In genomic region chr16:3134338-3135119, GRCh38 we compare ENCODE assay signal across 8 cellular contexts. TPM values are rescaled to one million over a fixed set of nuclear protein-coding genes. Genes with fewer than 3 reads are reported as not detected.
A peak's percentile ranks its signal among the peaks of the same experiment; 100 is the strongest.
DNase-seq lines count a peak whose midpoint lies in the region; ATAC-seq, FAIRE-seq and TF ChIP-seq lines count a peak whose summit lies in the region.

A gene with protein sequence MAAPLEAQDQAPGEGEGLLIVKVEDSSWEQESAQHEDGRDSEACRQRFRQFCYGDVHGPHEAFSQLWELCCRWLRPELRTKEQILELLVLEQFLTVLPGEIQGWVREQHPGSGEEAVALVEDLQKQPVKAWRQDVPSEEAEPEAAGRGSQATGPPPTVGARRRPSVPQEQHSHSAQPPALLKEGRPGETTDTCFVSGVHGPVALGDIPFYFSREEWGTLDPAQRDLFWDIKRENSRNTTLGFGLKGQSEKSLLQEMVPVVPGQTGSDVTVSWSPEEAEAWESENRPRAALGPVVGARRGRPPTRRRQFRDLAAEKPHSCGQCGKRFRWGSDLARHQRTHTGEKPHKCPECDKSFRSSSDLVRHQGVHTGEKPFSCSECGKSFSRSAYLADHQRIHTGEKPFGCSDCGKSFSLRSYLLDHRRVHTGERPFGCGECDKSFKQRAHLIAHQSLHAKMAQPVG (plus strand): TSS chr16:3135029. CDS start chr16:3137281, 2,252 bp downstream.

- H3K27me3 ChIP-seq in OCI-LY1 (ENCODE audit: insufficient read depth, low read length) (no peaks in the 10 kb centered on the region), endothelial cell of umbilical vein (ENCODE audit: control insufficient read depth in 2 of 2, insufficient read depth in 2 of 2, low read length in 2 of 2) (no peaks in the 10 kb centered on the region)

- no peaks in the 10 kb centered on the region for H3K9me3 Mint-ChIP-seq in Calu3 (ENCODE audit: low read depth, unreplicated experiment)

- H2AFZ ChIP-seq in OCI-LY1 (ENCODE audit: low read length) = peak within 1 kb of the TSS; percentile 21; the same call in 1 of the 2 replicates
- peak within 1 kb of the TSS; percentile 93 for H2AFZ ChIP-seq in endothelial cell of umbilical vein (ENCODE audit: low read depth, low read length)

- peaks cover 11% of the 10 kb centered on the region; the same call in 1 of the 2 replicates for H3K36me3 ChIP-seq in OCI-LY1 (ENCODE audit: insufficient read depth, low read length)
- peaks cover 0 to 1% of the 10 kb centered on the region in 2 experiments for H3K36me3 ChIP-seq in endothelial cell of umbilical vein (ENCODE audit: control insufficient read depth in 2 of 2, extremely low read depth in 1 of 2, insufficient read depth in 2 of 2, low read length in 2 of 2)

- H3K9me3 ChIP-seq in OCI-LY1 (ENCODE audit: low read length) = no peaks in the 10 kb centered on the region
- no peaks in the 10 kb centered on the region for H3K9me3 ChIP-seq in endothelial cell of umbilical vein (replicated peaks; ENCODE audit: control insufficient read depth, insufficient read depth, low read length)

- H3K27me3 Mint-ChIP-seq in Calu3 (ENCODE audit: unreplicated experiment) = no peaks in the 10 kb centered on the region

- peaks cover 56% of the 10 kb centered on the region for H3K36me3 Mint-ChIP-seq in Calu3 (ENCODE audit: insufficient read depth, unreplicated experiment)

- TF ChIP-seq POLR2A in endothelial cell of umbilical vein (IDR thresholded peaks at IDR 0.05; ENCODE audit: low read depth, low read length) = peak; percentile 85

- H3K27ac ChIP-seq in OCI-LY1 (ENCODE audit: low read depth, low read length, poor library complexity, severe bottlenecking) (peak within 1 kb of the TSS; percentile 33), endothelial cell of umbilical vein (ENCODE audit: insufficient read depth, low read depth, low read length) (peak within 1 kb of the TSS; percentile 91)

- peak within 1 kb of the TSS; percentile 96 for H3K4me2 ChIP-seq in OCI-LY1 (ENCODE audit: low read length)
- H3K4me2 ChIP-seq in endothelial cell of umbilical vein (ENCODE audit: insufficient read depth, low read length) = peak within 1 kb of the TSS; percentile 99

- peak within 1 kb of the TSS; percentile 92 for H3K4me3 ChIP-seq in OCI-LY1 (ENCODE audit: low read depth, low read length, poor library complexity, severe bottlenecking)
- H3K4me3 ChIP-seq in endothelial cell of umbilical vein (replicated peaks in 1 of 3; ENCODE audit: insufficient read depth in 1 of 3, low read depth in 1 of 3, low read length in 3 of 3) = peak within 1 kb of the TSS; percentile 77 to 99 (median 98)

- H3K27ac Mint-ChIP-seq in Calu3 (ENCODE audit: unreplicated experiment) = peak within 1 kb of the TSS; percentile 70

- H3K9ac ChIP-seq in OCI-LY1 (ENCODE audit: low read length) (peak within 1 kb of the TSS; percentile 93), endothelial cell of umbilical vein (replicated peaks; ENCODE audit: extremely low read depth, insufficient read depth, low read length) (peak within 1 kb of the TSS; percentile 98)

- peak within 1 kb of the TSS; percentile 83 for H3K4me3 Mint-ChIP-seq in Calu3 (ENCODE audit: low read depth, unreplicated experiment)

- no peaks in the 10 kb centered on the region for H3K9me1 ChIP-seq in endothelial cell of umbilical vein (replicated peaks; ENCODE audit: control insufficient read depth, extremely low read depth, insufficient read depth, low read length)

- peaks cover 25% of the 10 kb centered on the region for H3K4me1 ChIP-seq in OCI-LY1 (ENCODE audit: insufficient read depth, low read length, severe bottlenecking)
- H3K4me1 ChIP-seq in endothelial cell of umbilical vein (ENCODE audit: control insufficient read depth, extremely low read depth, insufficient read depth, low read length) = peaks cover 10% of the 10 kb centered on the region

- peaks cover 4% of the 10 kb centered on the region; the same call in 1 of the 2 replicates for H3F3A ChIP-seq in OCI-LY1 (ENCODE audit: insufficient read depth, low read length)

- POLR2A ChIA-PET in endothelial cell of umbilical vein (lab: Charles Lee) = interaction anchor here (0.6 to 1.6 kb wide), 11 partner anchors 9 to 114 kb away, joined by 3 to 9 read pairs (median 3); partner anchors contain the start of gene TNFRSF12A

- peaks cover 13% of the 10 kb centered on the region for H3K4me1 Mint-ChIP-seq in Calu3 (ENCODE audit: low read depth, unreplicated experiment)

- DNase-seq in Calu3 = peak; percentile 96
- peak; percentile 94 for DNase-seq in HuH-7 (ENCODE audit: low spot score)
- DNase-seq in activated CD8-positive, alpha-beta memory T cell treated with anti-CD3 and anti-CD28 coated beads, Interleukin-2, amount 50 U/mL, for 4 hours = peak; percentile 87
- DNase-seq in endothelial cell of umbilical vein (ENCODE audit: low read depth, low spot score) = peak; percentile 98
- DNase-seq in midbrain (lab: John Stamatoyannopoulos, UW) = peak; percentile 97
- DNase-seq in stimulated activated CD8-positive, alpha-beta memory T cell treated with anti-CD3 and anti-CD28 coated beads, Interleukin-15, amount 100 ng/mL, for 48 hours (ENCODE audit: low read depth in 2 of 2) = peak; percentile 90

- TSS peak; percentile 75 for BruUV-seq in Calu3 (replicated peaks; lab: Mats Ljungman, UMichigan)
- BruUV-seq in endothelial cell of umbilical vein (replicated peaks; lab: Mats Ljungman, UMichigan) = TSS peak; percentile 66

- CTCF ChIA-PET in Calu3 (lab: Charles Lee) (interaction anchor here (0.5 to 2.2 kb wide), 11 partner anchors 10 to 1354 kb away, joined by 3 to 19 read pairs (median 5); no protein-coding TSS in a partner anchor), endothelial cell of umbilical vein (lab: Charles Lee) (interaction anchor here (0.6 to 2.3 kb wide), 19 partner anchors 9 to 106 kb away, joined by 3 to 17 read pairs (median 4); no protein-coding TSS in a partner anchor)

- ATAC-seq in GM21515 (IDR thresholded peaks at IDR 0.05; ENCODE audit: unreplicated experiment) = peak; percentile 80

- H3K9me2 ChIP-seq in OCI-LY1 (ENCODE audit: low read depth, low read length) = no peaks in the 10 kb centered on the region

- dilution Hi-C loops in endothelial cell of umbilical vein (cut with MboI; ENCODE audit: extremely low pct_ligation_motif_present, low sequenced_read_pairs) = no loop called here

- FAIRE-seq in endothelial cell of umbilical vein (lab: Jason Lieb, UNC) = peak; percentile 99

- H4K20me1 ChIP-seq in OCI-LY1 (ENCODE audit: insufficient read depth, low read length) (no peaks in the 10 kb centered on the region), endothelial cell of umbilical vein (replicated peaks; ENCODE audit: control insufficient read depth, extremely low read depth, insufficient read depth, low read length) (no peaks in the 10 kb centered on the region)

- H3K79me2 ChIP-seq in OCI-LY1 (ENCODE audit: insufficient read depth, low read length) (peaks cover 14% of the 10 kb centered on the region), endothelial cell of umbilical vein (ENCODE audit: control insufficient read depth, insufficient read depth, low read length) (peaks cover 17% of the 10 kb centered on the region)

- intact Hi-C loops in Calu3 (cut with micrococcal nuclease; ENCODE audit: unreplicated experiment) (no loop called here), endothelial cell of umbilical vein (cut with micrococcal nuclease) (loop anchor here (1.0 to 2.0 kb wide), 3 partner anchors 16 to 34 kb away; no protein-coding TSS in a partner anchor)

- TF ChIP-seq CTCF in Calu3 (IDR thresholded peaks at IDR 0.05; ENCODE audit: unreplicated experiment) = no peak
- no peak for TF ChIP-seq CTCF in OCI-LY1 (IDR thresholded peaks at IDR 0.05; ENCODE audit: low read length)
- TF ChIP-seq CTCF in endothelial cell of umbilical vein (IDR thresholded peaks at IDR 0.05; ENCODE audit: extremely low read depth in 1 of 2, insufficient read depth in 1 of 2, low read depth in 1 of 2, low read length in 2 of 2) = no peak

TF ChIP-seq in endothelial cell of umbilical vein, 7 proteins besides CTCF, POLR2A, EP300 and RAD21:
- TF ChIP-seq POLR2AphosphoS5 (IDR thresholded peaks at IDR 0.05; ENCODE audit: insufficient read depth, low read depth, low read length) (peak; percentile 81), JUN (IDR thresholded peaks at IDR 0.05; ENCODE audit: borderline replicate concordance, insufficient read depth, insufficient read length, low read depth) (no peak)

RNA-seq across cellular contexts. Expression of the gene that starts here (rescaled TPM):
- total RNA-seq in Calu3 (2022) (9.8 and 11.8 TPM in 2 replicates), endothelial cell of umbilical vein (8.0 and 9.8 TPM in 2 replicates)
- polyA plus RNA-seq in endothelial cell of umbilical vein = 1.8 and 2.0 TPM in 2 replicates
- 1.3 and 1.7 TPM in 2 replicates for polyA plus RNA-seq in endothelial cell of umbilical vein (2011; cell fraction: cytosol; rRNA removed)
- polyA plus RNA-seq in endothelial cell of umbilical vein (2011; cell fraction: nucleus; rRNA removed) = 0.87 and 0.90 TPM in 2 replicates
- 6.0 and 6.4 TPM in 2 replicates for polyA plus RNA-seq in endothelial cell of umbilical vein (2012)
- polyA minus RNA-seq in endothelial cell of umbilical vein = 1.4 and 2.0 TPM in 2 replicates
- polyA minus RNA-seq in endothelial cell of umbilical vein (2011; cell fraction: cytosol; rRNA and poly(A)+ RNA removed) = 3.5 TPM
- 0.72 and 1.5 TPM in 2 replicates for polyA minus RNA-seq in endothelial cell of umbilical vein (2011; cell fraction: nucleus; rRNA and poly(A)+ RNA removed)

Comparison
In these comparisons a context has a peak if more than half of its experiments do, and no peak if none do; other contexts are left out.
1. Peak in every context shown above with its lines: DNase-seq, ATAC-seq, H3K4me3 ChIP-seq and H3K27ac ChIP-seq.